ENCODE assay signal across 1 cellular context in the genomic region with DNA sequence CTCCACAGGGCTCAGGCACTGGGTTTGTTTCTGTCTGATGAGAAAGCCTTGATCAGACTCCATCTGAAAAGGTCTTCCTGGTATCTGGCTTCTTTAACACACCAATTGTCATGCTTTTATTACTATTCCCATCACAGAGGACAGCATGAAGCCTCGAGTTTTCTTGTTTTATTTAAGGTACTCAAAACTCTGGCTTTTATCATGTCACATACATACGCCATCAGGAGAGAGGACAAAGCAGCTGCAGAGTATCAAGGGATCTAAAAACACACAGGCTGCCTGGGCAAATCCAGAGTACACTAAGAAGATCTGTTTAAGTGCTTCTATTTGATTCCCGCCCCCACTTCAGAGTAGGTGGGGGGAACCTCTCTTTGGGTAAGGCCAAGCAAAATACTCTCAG.
TF ChIP-seq lines count a peak whose summit lies in the region.

No MANE protein-coding gene starts in this region.

TF ChIP-seq in SK-N-SH treated with all-trans-retinoic acid at 6 μM for 48 hours, 23 proteins besides CTCF, POLR2A, EP300 and RAD21 (continued from another document):
- TF ChIP-seq ZNF8 (CRISPR knock-in tag; IDR thresholded peaks at IDR 0.05) (no peak), TSHZ2 (CRISPR knock-in tag; IDR thresholded peaks at IDR 0.05) (no peak), ESRRG (CRISPR knock-in tag; IDR thresholded peaks at IDR 0.05) (no peak)
